Comparison of ENCODE assay signal across 11 cellular contexts in genomic region chr15:99306694-99307338, GRCh38. TPM values are rescaled to one million over a fixed set of nuclear protein-coding genes. Genes with fewer than 3 reads are reported as not detected.
DNase-seq lines count a peak whose midpoint lies in the region; ATAC-seq, FAIRE-seq and TF ChIP-seq lines count a peak whose summit lies in the region.
"Had no signal": no experiment of that assay in that cellular context is flagged by ENCODE, and none has a peak within 500 bp of the region (broad histone marks: within the 10 kb centered on the region; RNA-seq: fewer than 3 reads in every experiment).

No MANE protein-coding gene starts in this region.

- H3K4me1 ChIP-seq in A549: peaks cover 31% of the 10 kb centered on the region

- peaks cover 0 to 2% (median 0%) of the 10 kb centered on the region in 7 donors for H3K9me3 Mint-ChIP-seq in CD14-positive monocyte

- H3K27ac ChIP-seq in A549: peak overlapping the region; percentile 24 to 66
- H3K27ac ChIP-seq: PC-9 had no signal

- H3K36me3 ChIP-seq in bronchial epithelial cell (ENCODE audit: control insufficient read depth, insufficient read depth, low read length): no peaks in the 10 kb centered on the region

- H3K4me3 ChIP-seq in A549 (no peak overlapping the region), bronchial epithelial cell (ENCODE audit: low read depth, low read length) (no peak overlapping the region)
- H3K4me3 ChIP-seq: PC-9 had no signal

- DNase-seq in A549 (ENCODE audit: low read depth in 1 of 2, low spot score in 1 of 2): no peak
- peak; percentile 48 for DNase-seq in NCI-H2029 treated with DMSO at 0.1 percent for 48 hours (lab: John Stamatoyannopoulos, UW)
- peak; percentile 25 for DNase-seq in bronchial epithelial cell (ENCODE audit: low read depth)
- DNase-seq in medulla oblongata (ENCODE audit: extremely low spot score): peak; percentile 31
- no peak for DNase-seq in LoVo (ENCODE audit: low spot score)
- DNase-seq in RKO (ENCODE audit: low spot score): no peak
- no peak for DNase-seq in CD14-positive monocyte (ENCODE audit: low spot score)
- DNase-seq: AML-193; PC-9; stimulated activated naive CD4-positive, alpha-beta T cell had no signal

- WGBS in A549 (ENCODE audit: missing lambda C conversion rate): 76% methylated on average over 8 of the region's 8 CpGs

- TF ChIP-seq RAD21 in A549 (conservative IDR thresholded peaks at IDR 0.05 in 1 of 2, IDR thresholded peaks at IDR 0.05 in 1 of 2): no peak

- H3K4me2 ChIP-seq in A549: peak overlapping the region; percentile 71
- H3K4me2 ChIP-seq: PC-9 had no signal

- H3K4me1 Mint-ChIP-seq in CD14-positive monocyte: no peaks in the 10 kb centered on the region

- TF ChIP-seq POLR2A in A549 (IDR thresholded peaks at IDR 0.05; ENCODE audit: low read length): no peak

- CTCF ChIA-PET in A549 (lab: Yijun Ruan, JAX): interaction anchor here (1.0 to 3.1 kb wide), 4 partner anchors 19 to 427 kb away, joined by 3 to 10 read pairs (median 4); no protein-coding TSS in a partner anchor

- H3K9me3 ChIP-seq in A549: no peaks in the 10 kb centered on the region

- H3K27me3 ChIP-seq in bronchial epithelial cell (ENCODE audit: control insufficient read depth, insufficient read depth, low read length): no peaks in the 10 kb centered on the region

- ATAC-seq in A549 (peak; percentile 58 to 73), GM19452 (IDR thresholded peaks at IDR 0.05; ENCODE audit: unreplicated experiment) (no peak)

- FAIRE-seq in A549 (lab: Jason Lieb, UNC): peak; percentile 77
- FAIRE-seq in bronchial epithelial cell (lab: Jason Lieb, UNC): peak; percentile 70

- no peak for TF ChIP-seq CTCF in A549 (IDR thresholded peaks at IDR 0.05)
- no peak for TF ChIP-seq CTCF in bronchial epithelial cell (IDR thresholded peaks at IDR 0.05; ENCODE audit: insufficient read depth, low read length, severe bottlenecking)
- TF ChIP-seq CTCF in CD14-positive monocyte (IDR thresholded peaks at IDR 0.05): no peak

- H3K27ac Mint-ChIP-seq in CD14-positive monocyte: no peak overlapping the region

- no peak overlapping the region for H3K4me3 Mint-ChIP-seq in CD14-positive monocyte

- peaks cover 3 to 9% of the 10 kb centered on the region in 2 donors for H3K36me3 Mint-ChIP-seq in CD14-positive monocyte

- no peaks in the 10 kb centered on the region for H3K27me3 Mint-ChIP-seq in CD14-positive monocyte (ENCODE audit: low read depth in 3 of 3)

- intact Hi-C loops in CD14-positive monocyte (cut with micrococcal nuclease): no loop called here

- POLR2A ChIA-PET in A549 (lab: Yijun Ruan, JAX): interaction anchor here (1.0 kb wide), 1 partner anchor 56 kb away, joined by 3 read pairs; the partner anchor contains the start of gene LRRC28

- no peak for TF ChIP-seq EP300 in A549 (IDR thresholded peaks at IDR 0.05)

TF ChIP-seq in A549, 52 proteins besides CTCF, POLR2A, EP300 and RAD21:
- no peak for TF ChIP-seq KDM1A (IDR thresholded peaks at IDR 0.05; ENCODE audit: low read depth)
- TF ChIP-seq SREBF2 (IDR thresholded peaks at IDR 0.05): no peak
- no peak for TF ChIP-seq CBX8 (IDR thresholded peaks at IDR 0.05)
- TF ChIP-seq RCOR1 (IDR thresholded peaks at IDR 0.05; ENCODE audit: low read depth, low read length): no peak
- TF ChIP-seq TFCP2L1 (CRISPR knock-in tag; IDR thresholded peaks at IDR 0.05): no peak
- TF ChIP-seq MAZ (IDR thresholded peaks at IDR 0.05; ENCODE audit: borderline replicate concordance, low read depth, low read length): no peak
- no peak for TF ChIP-seq TP53 (CRISPR knock-in tag; IDR thresholded peaks at IDR 0.05)
- TF ChIP-seq HOXA7 (CRISPR knock-in tag; IDR thresholded peaks at IDR 0.05): no peak
- no peak for TF ChIP-seq POLR2AphosphoS2 (conservative IDR thresholded peaks at IDR 0.05; ENCODE audit: low read length)
- TF ChIP-seq CHD2 (IDR thresholded peaks at IDR 0.05; ENCODE audit: low read length, partially characterized antibody): no peak
- TF ChIP-seq HOXB13 (CRISPR knock-in tag; IDR thresholded peaks at IDR 0.05; ENCODE audit: low read depth): no peak
- no peak for TF ChIP-seq HES2 (IDR thresholded peaks at IDR 0.05)
- no peak for TF ChIP-seq EHF (CRISPR knock-in tag; IDR thresholded peaks at IDR 0.05)
- no peak for TF ChIP-seq MAFK (IDR thresholded peaks at IDR 0.05; ENCODE audit: partially characterized antibody)

RNA-seq across cellular contexts. Expression of gene LRRC28, which starts 55.5 kb away (rescaled TPM):
- polyA plus RNA-seq in A549 (2011; rRNA removed): 62.4 and 75.0 TPM in 2 replicates
- 20.4 and 23.3 TPM in 2 replicates for polyA plus RNA-seq in A549 (2012; cell fraction: cytosol; rRNA removed)
- 7.8 and 13.6 TPM in 2 replicates for polyA plus RNA-seq in A549 (2012; cell fraction: nucleus; rRNA removed)
- polyA plus RNA-seq in A549 (2017; fragmentation: RNase III; extraction: RNeasy Plus Mini Kit Qiagen cat#74134 plus additional on column Dnase treatment): 18.2 to 22.3 TPM (median 19.6 TPM) in 3 replicates
- 50.7 and 58.5 TPM in 2 replicates for polyA minus RNA-seq in A549 (2011; rRNA and poly(A)+ RNA removed)
- 15.8 and 17.0 TPM in 2 replicates for total RNA-seq in bronchial epithelial cell
- polyA plus RNA-seq in CD14-positive monocyte: 10 to 100 TPM; 19.8 to 25.3 TPM

RNA-seq across cellular contexts. Expression of gene TTC23, which starts 57.4 kb away (rescaled TPM):
- polyA plus RNA-seq in A549 (2011; rRNA removed) (7.0 and 18.7 TPM in 2 replicates), A549 (2017; fragmentation: RNase III; extraction: RNeasy Plus Mini Kit Qiagen cat#74134 plus additional on column Dnase treatment) (16.5 to 17.4 TPM (median 17.4 TPM) in 3 replicates), CD14-positive monocyte (under 1 TPM in 1 of 2 donors, not detected in 1; 0.51 TPM)
- polyA plus RNA-seq in A549 (2012; cell fraction: cytosol; rRNA removed): 2.3 and 3.7 TPM in 2 replicates
- polyA plus RNA-seq in A549 (2012; cell fraction: nucleus; rRNA removed): 3.4 and 6.9 TPM in 2 replicates
- 7.9 and 8.4 TPM in 2 replicates for polyA minus RNA-seq in A549 (2011; rRNA and poly(A)+ RNA removed)
- total RNA-seq in bronchial epithelial cell: 10.0 and 16.6 TPM in 2 replicates

Comparison
In these comparisons a context has a peak if more than half of its experiments do, and no peak if none do; other contexts are left out.
1. DNase-seq: peak in NCI-H2029 treated with DMSO at 0.1 percent for 48 hours (single experiment), bronchial epithelial cell (single experiment) and medulla oblongata (single experiment); none in A549 (0 of 2), LoVo (single experiment), RKO (single experiment) and CD14-positive monocyte (single experiment).